In genomic region chr17:3668279-3669084, GRCh38 we compare ENCODE assay signal across 8 cellular contexts. TPM values are rescaled to one million over a fixed set of nuclear protein-coding genes. Genes with fewer than 3 reads are reported as not detected.
A peak's percentile ranks its signal among the peaks of the same experiment; 100 is the strongest.
DNase-seq lines count a peak whose midpoint lies in the region; FAIRE-seq and TF ChIP-seq lines count a peak whose summit lies in the region.

Gene EMC6 (plus strand): TSS chr17:3668812. CDS start chr17:3669147, 335 bp downstream.
Gene TAX1BP3 (minus strand): TSS chr17:3668578. CDS start chr17:3668526, 52 bp downstream.

- TF ChIP-seq CTCF in subcutaneous adipose tissue (IDR thresholded peaks at IDR 0.05; ENCODE audit: low read depth): no peak

- H3K14ac ChIP-seq in neuronal stem cell (ENCODE audit: low read length): peak within 1 kb of the TSS; percentile 94

- no peaks in the 10 kb centered on the region for H3K9me3 Mint-ChIP-seq in activated naive CD4-positive, alpha-beta T cell treated with anti-CD3 and anti-CD28 coated beads for 36 hours

- FAIRE-seq in frontal cortex (lab: Jason Lieb, UNC): peak; percentile 42

- H3K23ac ChIP-seq in neuronal stem cell (ENCODE audit: low read depth, low read length, poor library complexity): peak within 1 kb of the TSS; percentile 98

- H2BK5ac ChIP-seq in neuronal stem cell (ENCODE audit: low read length): peak within 1 kb of the TSS; percentile 99

- peaks cover 14% of the 10 kb centered on the region for H3K4me1 Mint-ChIP-seq in activated naive CD4-positive, alpha-beta T cell treated with anti-CD3 and anti-CD28 coated beads for 36 hours (ENCODE audit: low read depth)

- no peaks in the 10 kb centered on the region for H3K27me3 ChIP-seq in neuronal stem cell (ENCODE audit: control insufficient read depth in 3 of 3, insufficient read depth in 3 of 3, low read depth in 1 of 3, low read length in 3 of 3)

- no peaks in the 10 kb centered on the region for H3K9me3 ChIP-seq in neuronal stem cell (replicated peaks in 1 of 2; ENCODE audit: control insufficient read depth in 2 of 2, insufficient read depth in 1 of 2, low read depth in 1 of 2, low read length in 2 of 2)

- H3K27me3 Mint-ChIP-seq in activated naive CD4-positive, alpha-beta T cell treated with anti-CD3 and anti-CD28 coated beads for 36 hours (ENCODE audit: low read depth): no peaks in the 10 kb centered on the region

- H3K4me1 ChIP-seq in neuronal stem cell (ENCODE audit: control insufficient read depth in 2 of 2, insufficient read depth in 1 of 2, low read depth in 1 of 2, low read length in 2 of 2): peaks cover 9% of the 10 kb centered on the region in 2 donors

- peaks cover 13% of the 10 kb centered on the region for H3K79me1 ChIP-seq in neuronal stem cell (ENCODE audit: low read depth, low read length)

- peak within 1 kb of the TSS; percentile 100 for H2AFZ ChIP-seq in neuronal stem cell (ENCODE audit: low read length)

- CTCF ChIA-PET in HEK293T (lab: Yijun Ruan, JAX): no interaction called here
- CTCF ChIA-PET in activated naive CD4-positive, alpha-beta T cell treated with anti-CD3 and anti-CD28 coated beads for 36 hours (lab: Charles Lee): interaction anchor here (1.0 kb wide), 1 partner anchor 69 kb away, joined by 4 read pairs; no protein-coding TSS in a partner anchor

- H4K8ac ChIP-seq in neuronal stem cell (ENCODE audit: low read depth, low read length): peak within 1 kb of the TSS; percentile 76

- POLR2A ChIA-PET in HEK293T (lab: Yijun Ruan, JAX): interaction anchor here (0.6 to 2.8 kb wide), 6 partner anchors 14 to 55 kb away, joined by 3 to 17 read pairs (median 3); partner anchors contain the start of genes CTNS, HASPIN and SHPK

- peak within 1 kb of the TSS; percentile 64 for H2BK12ac ChIP-seq in neuronal stem cell (ENCODE audit: low read length)

- DNase-seq in GF-D8 (lab: John Stamatoyannopoulos, UW): peak; percentile 77
- peak; percentile 100 for DNase-seq in HEK293T (ENCODE audit: extremely low spot score)
- DNase-seq in NAMALWA (ENCODE audit: low spot score): peak; percentile 93
- peak; percentile 99 for DNase-seq in SK-N-DZ (ENCODE audit: low spot score)
- DNase-seq in activated naive CD4-positive, alpha-beta T cell treated with anti-CD3 and anti-CD28 coated beads for 36 hours: peak; percentile 98
- DNase-seq in frontal cortex (ENCODE audit: low spot score in 2 of 2): peak; percentile 99 to 100
- peak; percentile 99 for DNase-seq in neuronal stem cell (ENCODE audit: low spot score)

- intact Hi-C loops in activated naive CD4-positive, alpha-beta T cell treated with anti-CD3 and anti-CD28 coated beads for 36 hours (cut with micrococcal nuclease): loop anchor here (1.0 to 5.0 kb wide), 6 partner anchors 32 to 1076 kb away; partner anchors contain the start of genes CTNS, HASPIN, NCBP3 and PAFAH1B1

- H4K91ac ChIP-seq in neuronal stem cell (ENCODE audit: low read depth, low read length, poor library complexity): no peak within 1 kb of the TSS

- H3K4me3 Mint-ChIP-seq in activated naive CD4-positive, alpha-beta T cell treated with anti-CD3 and anti-CD28 coated beads for 36 hours: peak within 1 kb of the TSS; percentile 93

- H3K4ac ChIP-seq in neuronal stem cell (ENCODE audit: low read length): peak within 1 kb of the TSS; percentile 96

- H3K18ac ChIP-seq in neuronal stem cell (ENCODE audit: low read length): peak within 1 kb of the TSS; percentile 99

- no peak within 1 kb of the TSS for H2BK15ac ChIP-seq in neuronal stem cell (ENCODE audit: low read length)

- peak within 1 kb of the TSS; percentile 95 for H2AK5ac ChIP-seq in neuronal stem cell (ENCODE audit: low read depth, low read length)

- no CpG with 5 or more reads among the region's 89 CpGs for WGBS in neuronal stem cell (ENCODE audit: extremely low coverage in 2 of 2, insufficient read length in 2 of 2, insufficient replicate concordance in 1 of 2), 2 donors

- H3K4me3 ChIP-seq in neuronal stem cell (ENCODE audit: low read length in 2 of 2): peak within 1 kb of the TSS; percentile 94 to 97

- peaks cover 5% of the 10 kb centered on the region for H3K36me3 Mint-ChIP-seq in activated naive CD4-positive, alpha-beta T cell treated with anti-CD3 and anti-CD28 coated beads for 36 hours (ENCODE audit: low read depth)

- peak within 1 kb of the TSS; percentile 98 for H3K9ac ChIP-seq in neuronal stem cell (ENCODE audit: low read depth, low read length, poor library complexity)

- peak within 1 kb of the TSS; percentile 97 for H3K4me2 ChIP-seq in neuronal stem cell (ENCODE audit: insufficient read depth, low read length, poor library complexity, severe bottlenecking)

- H3K27ac ChIP-seq in neuronal stem cell (replicated peaks; ENCODE audit: low read length): peak within 1 kb of the TSS; percentile 99

- peaks cover 9 to 36% of the 10 kb centered on the region in 2 donors for H3K36me3 ChIP-seq in neuronal stem cell (replicated peaks in 1 of 2; ENCODE audit: control insufficient read depth in 2 of 2, insufficient read depth in 2 of 2, low read length in 2 of 2)

- peak within 1 kb of the TSS; percentile 79 for H3K27ac Mint-ChIP-seq in activated naive CD4-positive, alpha-beta T cell treated with anti-CD3 and anti-CD28 coated beads for 36 hours

- H2BK120ac ChIP-seq in neuronal stem cell (ENCODE audit: low read depth, low read length): no peak within 1 kb of the TSS

TF ChIP-seq in HEK293T, 16 proteins besides CTCF, POLR2A, EP300 and RAD21:
- TF ChIP-seq FOXA1 (IDR thresholded peaks at IDR 0.05): no peak
- no peak for TF ChIP-seq NFRKB (IDR thresholded peaks at IDR 0.05)
- TF ChIP-seq SP1 (IDR thresholded peaks at IDR 0.05): no peak
- TF ChIP-seq FOXM1 (IDR thresholded peaks at IDR 0.05; ENCODE audit: borderline replicate concordance): no peak
- no peak for TF ChIP-seq FOXK2 (IDR thresholded peaks at IDR 0.05)
- TF ChIP-seq, protein P1, sequence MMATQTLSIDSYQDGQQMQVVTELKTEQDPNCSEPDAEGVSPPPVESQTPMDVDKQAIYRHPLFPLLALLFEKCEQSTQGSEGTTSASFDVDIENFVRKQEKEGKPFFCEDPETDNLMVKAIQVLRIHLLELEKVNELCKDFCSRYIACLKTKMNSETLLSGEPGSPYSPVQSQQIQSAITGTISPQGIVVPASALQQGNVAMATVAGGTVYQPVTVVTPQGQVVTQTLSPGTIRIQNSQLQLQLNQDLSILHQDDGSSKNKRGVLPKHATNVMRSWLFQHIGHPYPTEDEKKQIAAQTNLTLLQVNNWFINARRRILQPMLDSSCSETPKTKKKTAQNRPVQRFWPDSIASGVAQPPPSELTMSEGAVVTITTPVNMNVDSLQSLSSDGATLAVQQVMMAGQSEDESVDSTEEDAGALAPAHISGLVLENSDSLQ (IDR thresholded peaks at IDR 0.05): no peak

RNA-seq across cellular contexts. Expression of gene EMC6, which starts in this region (rescaled TPM):
- 52.3 and 64.4 TPM in 2 replicates for polyA plus RNA-seq in SK-N-DZ (2014; cell fraction: cytosol; rRNA removed)
- 29.8 and 34.7 TPM in 2 replicates for polyA plus RNA-seq in SK-N-DZ (2014; cell fraction: nucleus; rRNA removed)
- 10 to 100 TPM; 41.8 to 44.0 TPM for total RNA-seq in activated naive CD4-positive, alpha-beta T cell treated with anti-CD3 and anti-CD28 coated beads for 36 hours
- total RNA-seq in frontal cortex (7.3 TPM), subcutaneous adipose tissue (10 to 100 TPM; 14.5 to 17.2 (median 15.3) TPM)
- 122 TPM for polyA plus RNA-seq in neuronal stem cell (2013, experiment 1 of 2)
- 117 TPM for polyA plus RNA-seq in neuronal stem cell (2013, experiment 2 of 2)

RNA-seq across cellular contexts. Expression of gene TAX1BP3, which starts in this region (rescaled TPM):
- polyA plus RNA-seq in SK-N-DZ (2014; cell fraction: cytosol; rRNA removed): 45.7 and 61.2 TPM in 2 replicates
- polyA plus RNA-seq in SK-N-DZ (2014; cell fraction: nucleus; rRNA removed): 27.5 and 33.3 TPM in 2 replicates
- total RNA-seq in activated naive CD4-positive, alpha-beta T cell treated with anti-CD3 and anti-CD28 coated beads for 36 hours: 10 to 100 TPM; 17.7 to 19.3 TPM
- total RNA-seq in frontal cortex: 26.9 TPM
- polyA plus RNA-seq in neuronal stem cell (2013, experiment 1 of 2): 39.2 TPM
- 37.4 TPM for polyA plus RNA-seq in neuronal stem cell (2013, experiment 2 of 2)
- total RNA-seq in subcutaneous adipose tissue: 10 to 100 TPM; 62.2 to 90.1 (median 76.9) TPM

Comparison
In these comparisons a context has a peak if more than half of its experiments do, and no peak if none do; other contexts are left out.
1. Peak in every context shown above with its lines: DNase-seq, H3K4me3 ChIP-seq and H3K27ac ChIP-seq.